In the genomic region with DNA sequence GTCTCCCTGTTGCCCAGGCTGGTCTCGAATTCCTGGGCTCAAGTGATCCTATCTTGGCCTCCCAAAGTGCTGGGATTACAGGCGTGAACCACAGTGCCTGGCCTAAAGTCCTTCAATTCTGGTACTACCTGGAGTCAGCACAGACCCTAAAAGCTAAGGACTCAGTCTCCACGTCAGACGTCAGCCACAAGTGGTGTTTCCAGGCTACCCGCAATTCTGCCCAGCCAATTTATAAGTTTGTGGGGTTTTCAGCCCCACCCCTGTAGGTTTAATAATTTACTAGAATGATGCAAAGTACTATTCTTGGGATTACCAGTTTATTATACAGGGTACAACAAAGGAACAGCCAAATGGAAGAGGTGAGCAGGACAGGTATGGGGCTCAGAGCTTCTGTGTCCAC, we compare ENCODE assay signal across 18 cellular contexts. TPM values are rescaled to one million over a fixed set of nuclear protein-coding genes. Genes with fewer than 3 reads are reported as not detected.
DNase-seq lines count a peak whose midpoint lies in the region; ATAC-seq and TF ChIP-seq lines count a peak whose summit lies in the region.
"Had no signal": no experiment of that assay in that cellular context is flagged by ENCODE, and none has a peak within 500 bp of the region (broad histone marks: within the 10 kb centered on the region; RNA-seq: fewer than 3 reads in every experiment).

No MANE protein-coding gene starts in this region.

- H3K27ac Mint-ChIP-seq in type B pancreatic cell = peak overlapping the region; percentile 35

- peaks cover 15 to 36% of the 10 kb centered on the region in 2 experiments for H3K36me3 ChIP-seq in HEK293 (ENCODE audit: control insufficient read depth in 2 of 2, insufficient read depth in 1 of 2, low read length in 2 of 2)
- peaks cover 5 to 10% of the 10 kb centered on the region in 2 donors for H3K36me3 ChIP-seq in mucosa of rectum (ENCODE audit: control insufficient read depth in 2 of 2, insufficient read depth in 2 of 2, low read length in 2 of 2)
- H3K36me3 ChIP-seq in thyroid gland = no peaks in the 10 kb centered on the region
- peaks cover 8 to 36% (median 23%) of the 10 kb centered on the region in 4 donors for H3K36me3 ChIP-seq in esophagus muscularis mucosa

- no peak for TF ChIP-seq CTCF in HEK293 (tag by site-specific recombination; IDR thresholded peaks at IDR 0.05)
- TF ChIP-seq CTCF in type B pancreatic cell (conservative IDR thresholded peaks at IDR 0.05) = no peak
- no peak for TF ChIP-seq CTCF in thyroid gland (IDR thresholded peaks at IDR 0.05)
- no peak for TF ChIP-seq CTCF in esophagus muscularis mucosa (IDR thresholded peaks at IDR 0.05)

- H3K27me3 ChIP-seq in mucosa of rectum (ENCODE audit: control insufficient read depth in 2 of 2, insufficient read depth in 2 of 2, low read length in 2 of 2) = no peaks in the 10 kb centered on the region
- H3K27me3 ChIP-seq in thyroid gland = no peaks in the 10 kb centered on the region
- no peaks in the 10 kb centered on the region for H3K27me3 ChIP-seq in esophagus muscularis mucosa
- H3K27me3 ChIP-seq: BE2C, MG63, SJSA1 had no signal

- H3K4me3 ChIP-seq in HEK293 (ENCODE audit: low read depth, low read length) (no peak overlapping the region), mucosa of rectum (ENCODE audit: low read length in 2 of 2) (no peak overlapping the region), thyroid gland (replicated peaks in 1 of 3) (no peak overlapping the region), esophagus muscularis mucosa (no peak overlapping the region)
- H3K4me3 ChIP-seq: MG63, SJSA1 had no signal

- no peak for TF ChIP-seq EP300 in esophagus muscularis mucosa (IDR thresholded peaks at IDR 0.05)

- intact Hi-C loops in thyroid gland (cut with DNase I) = no loop called here
- intact Hi-C loops in esophagus muscularis mucosa (cut with DNase I) = no loop called here

- H3K27me3 Mint-ChIP-seq in type B pancreatic cell = no peaks in the 10 kb centered on the region

- H3K9me3 ChIP-seq in HEK293 (ENCODE audit: control insufficient read depth, insufficient read depth, low read depth, low read length) (no peaks in the 10 kb centered on the region), mucosa of rectum (ENCODE audit: control insufficient read depth in 2 of 2, low read length in 2 of 2) (no peaks in the 10 kb centered on the region), thyroid gland (no peaks in the 10 kb centered on the region), esophagus muscularis mucosa (no peaks in the 10 kb centered on the region)
- H3K9me3 ChIP-seq: BE2C had no signal

- WGBS in thyroid gland, 2 donors = 95 to 100% methylated on average over 5 of the region's 5 CpGs
- 97% methylated on average over 5 of the region's 5 CpGs for WGBS in esophagus muscularis mucosa

- H3K9ac ChIP-seq in mucosa of rectum (ENCODE audit: low read depth in 1 of 2, low read length in 2 of 2) = no peak overlapping the region

- no peak overlapping the region for H3K4me3 Mint-ChIP-seq in type B pancreatic cell

- peaks cover 40% of the 10 kb centered on the region for H3K36me3 Mint-ChIP-seq in type B pancreatic cell

- H3K27ac ChIP-seq in HEK293 (ENCODE audit: extremely low read depth, low read depth, low read length) = no peak overlapping the region
- H3K27ac ChIP-seq in mucosa of rectum (ENCODE audit: low read depth in 2 of 2, low read length in 2 of 2) = peak overlapping the region; percentile 32 to 75
- H3K27ac ChIP-seq in thyroid gland = no peak overlapping the region
- no peak overlapping the region for H3K27ac ChIP-seq in esophagus muscularis mucosa (replicated peaks in 1 of 4)
- H3K27ac ChIP-seq: SJSA1 had no signal

- H3K4me1 ChIP-seq in HEK293 (ENCODE audit: control insufficient read depth, insufficient read depth, low read length) (no peaks in the 10 kb centered on the region), mucosa of rectum (ENCODE audit: control insufficient read depth in 2 of 2, insufficient read depth in 2 of 2, low read length in 2 of 2) (peaks cover 3 to 27% of the 10 kb centered on the region in 2 donors), thyroid gland (no peaks in the 10 kb centered on the region), esophagus muscularis mucosa (peaks cover 4 to 12% (median 9%) of the 10 kb centered on the region in 4 donors)
- H3K4me1 ChIP-seq: BE2C, SJSA1 had no signal

- DNase-seq in kidney tubule cell (ENCODE audit: low spot score) (peak; percentile 10), type B pancreatic cell (ENCODE audit: extremely low spot score, unreplicated experiment) (no peak), thyroid gland (no peak), esophagus muscularis mucosa (ENCODE audit: extremely low spot score) (no peak)
- DNase-seq: BE2C, DMS79, MG63, NCI-H1417, NCI-H1694 treated with DMSO at 0.1 percent for 48 hours, NCI-H2081 treated with DMSO at 0.1 percent for 48 hours, NCI-H2171 treated with DMSO at 0.1 percent for 48 hours, NCI-H524 treated with DMSO at 0.1 percent for 48 hours, NCI-H82 had no signal

- H3K9me3 Mint-ChIP-seq in type B pancreatic cell = peaks cover 6% of the 10 kb centered on the region

- POLR2A ChIA-PET in HEK293 (lab: Yijun Ruan, JAX) = interaction anchor here (1.6 kb wide), 1 partner anchor 9 kb away, joined by 4 read pairs; no protein-coding TSS in a partner anchor

- CTCF ChIA-PET in HEK293 (lab: Yijun Ruan, JAX) = no interaction called here

- no peak for TF ChIP-seq POLR2A in thyroid gland (IDR thresholded peaks at IDR 0.05)
- no peak for TF ChIP-seq POLR2A in esophagus muscularis mucosa (IDR thresholded peaks at IDR 0.05; ENCODE audit: low read depth)

- H3K4me1 Mint-ChIP-seq in type B pancreatic cell (ENCODE audit: unreplicated experiment) = no peaks in the 10 kb centered on the region

- no peak for ATAC-seq in HG03378 (IDR thresholded peaks at IDR 0.05; ENCODE audit: unreplicated experiment)
- ATAC-seq: Right ventricle myocardium inferior had no signal

TF ChIP-seq in HEK293, 187 proteins besides CTCF, POLR2A, EP300 and RAD21:
- TF ChIP-seq, protein P1, sequence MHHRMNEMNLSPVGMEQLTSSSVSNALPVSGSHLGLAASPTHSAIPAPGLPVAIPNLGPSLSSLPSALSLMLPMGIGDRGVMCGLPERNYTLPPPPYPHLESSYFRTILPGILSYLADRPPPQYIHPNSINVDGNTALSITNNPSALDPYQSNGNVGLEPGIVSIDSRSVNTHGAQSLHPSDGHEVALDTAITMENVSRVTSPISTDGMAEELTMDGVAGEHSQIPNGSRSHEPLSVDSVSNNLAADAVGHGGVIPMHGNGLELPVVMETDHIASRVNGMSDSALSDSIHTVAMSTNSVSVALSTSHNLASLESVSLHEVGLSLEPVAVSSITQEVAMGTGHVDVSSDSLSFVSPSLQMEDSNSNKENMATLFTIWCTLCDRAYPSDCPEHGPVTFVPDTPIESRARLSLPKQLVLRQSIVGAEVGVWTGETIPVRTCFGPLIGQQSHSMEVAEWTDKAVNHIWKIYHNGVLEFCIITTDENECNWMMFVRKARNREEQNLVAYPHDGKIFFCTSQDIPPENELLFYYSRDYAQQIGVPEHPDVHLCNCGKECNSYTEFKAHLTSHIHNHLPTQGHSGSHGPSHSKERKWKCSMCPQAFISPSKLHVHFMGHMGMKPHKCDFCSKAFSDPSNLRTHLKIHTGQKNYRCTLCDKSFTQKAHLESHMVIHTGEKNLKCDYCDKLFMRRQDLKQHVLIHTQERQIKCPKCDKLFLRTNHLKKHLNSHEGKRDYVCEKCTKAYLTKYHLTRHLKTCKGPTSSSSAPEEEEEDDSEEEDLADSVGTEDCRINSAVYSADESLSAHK (tag by site-specific recombination; IDR thresholded peaks at IDR 0.05) = peak; percentile 74
- TF ChIP-seq ZFP69B (tag by site-specific recombination; IDR thresholded peaks at IDR 0.05) = no peak
- no peak for TF ChIP-seq ZNF530 (tag by site-specific recombination; IDR thresholded peaks at IDR 0.05; ENCODE audit: low read depth)
- no peak for TF ChIP-seq ZNF169 (tag by site-specific recombination; IDR thresholded peaks at IDR 0.05)
TF ChIP-seq in HEK293: peak in this region for 1.

RNA-seq across cellular contexts. Expression of a gene that starts 10.6 kb away (rescaled TPM):
- total RNA-seq in type B pancreatic cell (ENCODE audit: low replicate concordance) (37.9 and 49.4 TPM in 2 replicates), thyroid gland (10 to 100 TPM; 35.1 to 56.3 (median 42.9) TPM), esophagus muscularis mucosa (10 to 100 TPM; 19.2 to 33.4 (median 28.7) TPM)

Comparison
In these comparisons a context has a peak if more than half of its experiments do, and no peak if none do; other contexts are left out.
1. H3K27ac ChIP-seq: peak in mucosa of rectum (2 of 2); none in HEK293 (single experiment), thyroid gland (0 of 3) and esophagus muscularis mucosa (0 of 4).